ENCODE assay signal across 9 cellular contexts in genomic region chr2:160207804-160208661, GRCh38. TPM values are rescaled to one million over a fixed set of nuclear protein-coding genes. Genes with fewer than 3 reads are reported as not detected.
DNase-seq lines count a peak whose midpoint lies in the region; ATAC-seq and TF ChIP-seq lines count a peak whose summit lies in the region.
"Had no signal": no experiment of that assay in that cellular context is flagged by ENCODE, and none has a peak within 500 bp of the region (broad histone marks: within the 10 kb centered on the region; RNA-seq: fewer than 3 reads in every experiment).

No MANE protein-coding gene starts in this region.

- H3K27ac ChIP-seq in smooth muscle cell (ENCODE audit: low read depth): peak overlapping the region; percentile 99
- H3K27ac ChIP-seq: HL-60 had no signal

- POLR2A ChIA-PET in T-cell (lab: Charles Lee): no interaction called here

- TF ChIP-seq CTCF in astrocyte of the cerebellum (IDR thresholded peaks at IDR 0.05; ENCODE audit: low read depth, low read length, missing control alignments) (no peak), smooth muscle cell (IDR thresholded peaks at IDR 0.05; ENCODE audit: borderline replicate concordance, insufficient read depth, poor library complexity, severe bottlenecking) (no peak)

- peak overlapping the region in 1 of 2 donors; percentile 2 for H3K27ac Mint-ChIP-seq in T-cell

- in situ Hi-C loops in astrocyte of the cerebellum (cut with HindIII; ENCODE audit: low sequenced_read_pairs): no loop called here

- CTCF ChIA-PET in T-cell (lab: Charles Lee): interaction anchor here (0.6 to 3.5 kb wide), 6 partner anchors 29 to 98 kb away, joined by 3 to 15 read pairs (median 3); no protein-coding TSS in a partner anchor

- H3K9ac ChIP-seq in smooth muscle cell (ENCODE audit: low read depth): peak overlapping the region; percentile 84

- no peaks in the 10 kb centered on the region for H3K27me3 ChIP-seq in smooth muscle cell (ENCODE audit: low read depth)

- no peaks in the 10 kb centered on the region for H3K36me3 Mint-ChIP-seq in T-cell

- no peak overlapping the region for H2AFZ ChIP-seq in smooth muscle cell (ENCODE audit: low read depth)

- H3K27me3 Mint-ChIP-seq in T-cell: peaks cover 0 to 2% of the 10 kb centered on the region in 2 donors

- peaks cover 13 to 17% (median 14%) of the 10 kb centered on the region in 3 donors for H3K4me1 Mint-ChIP-seq in T-cell

- H3K9me3 Mint-ChIP-seq in T-cell: peaks cover 0 to 4% (median 3%) of the 10 kb centered on the region in 3 donors

- no peaks in the 10 kb centered on the region for H4K20me1 ChIP-seq in smooth muscle cell (ENCODE audit: low read depth)

- 41% methylated on average over 12 of the region's 12 CpGs for WGBS in smooth muscle cell (ENCODE audit: low lambda C conversion rate)

- DNase-seq in Daoy (ENCODE audit: low read depth) (peak; percentile 98), astrocyte of the cerebellum (ENCODE audit: low read depth) (peak; percentile 66), iPS-NIHi7 (ENCODE audit: extremely low spot score) (peak; percentile 30), smooth muscle cell (lab: John Stamatoyannopoulos, UW; ENCODE audit: unreplicated experiment) (peak; percentile 17), SKM-1 (lab: John Stamatoyannopoulos, UW; ENCODE audit: unreplicated experiment) (no peak), HuH-7 (ENCODE audit: low spot score) (no peak), T-cell (no peak)

- H3K4me2 ChIP-seq in smooth muscle cell: peak overlapping the region; percentile 77

- H3K79me2 ChIP-seq in smooth muscle cell (ENCODE audit: low read depth): no peaks in the 10 kb centered on the region

- peaks cover 44% of the 10 kb centered on the region for H3F3A ChIP-seq in smooth muscle cell (ENCODE audit: low read depth)

- no peak overlapping the region for H3K4me3 Mint-ChIP-seq in T-cell

- ATAC-seq in HG03432 (IDR thresholded peaks at IDR 0.05; ENCODE audit: unreplicated experiment) (peak; percentile 53), T-cell (replicated peaks in 1 of 4) (no peak)

- H3K9me3 ChIP-seq in smooth muscle cell (replicated peaks; ENCODE audit: low read depth): no peaks in the 10 kb centered on the region

- peaks cover 38% of the 10 kb centered on the region for H3K4me1 ChIP-seq in smooth muscle cell (ENCODE audit: low read depth)

- H3K4me3 ChIP-seq in astrocyte of the cerebellum (ENCODE audit: low read depth, low read length) (no peak overlapping the region), smooth muscle cell (no peak overlapping the region)

- H3K36me3 ChIP-seq in smooth muscle cell (ENCODE audit: low read depth): no peaks in the 10 kb centered on the region

RNA-seq across cellular contexts. Expression of gene ITGB6, which starts 8.0 kb away (rescaled TPM):
- 3.1 and 4.2 TPM in 2 replicates for total RNA-seq in Daoy (2014; rRNA removed; shearing (Covaris generic))
- total RNA-seq in smooth muscle cell (175 and 181 TPM in 2 replicates), T-cell (under 1 TPM in 2 of 5 donors, not detected in 3; 0.09 to 0.38 TPM)
- polyA plus RNA-seq in smooth muscle cell: 15.2 and 85.3 TPM in 2 replicates

Comparison
In these comparisons a context has a peak if more than half of its experiments do, and no peak if none do; other contexts are left out.
1. DNase-seq: peak in Daoy (single experiment), astrocyte of the cerebellum (single experiment), iPS-NIHi7 (single experiment) and smooth muscle cell (single experiment); none in SKM-1 (single experiment), HuH-7 (single experiment) and T-cell (0 of 34).
2. RNA of gene ITGB6, which starts 8.0 kb away (total RNA-seq): 175 to 181 TPM in smooth muscle cell; 3.1 to 4.2 TPM in Daoy and 0.09 to 0.38 TPM in T-cell; every median in the first group is over 10 times any median in the second.